In the genomic region with DNA sequence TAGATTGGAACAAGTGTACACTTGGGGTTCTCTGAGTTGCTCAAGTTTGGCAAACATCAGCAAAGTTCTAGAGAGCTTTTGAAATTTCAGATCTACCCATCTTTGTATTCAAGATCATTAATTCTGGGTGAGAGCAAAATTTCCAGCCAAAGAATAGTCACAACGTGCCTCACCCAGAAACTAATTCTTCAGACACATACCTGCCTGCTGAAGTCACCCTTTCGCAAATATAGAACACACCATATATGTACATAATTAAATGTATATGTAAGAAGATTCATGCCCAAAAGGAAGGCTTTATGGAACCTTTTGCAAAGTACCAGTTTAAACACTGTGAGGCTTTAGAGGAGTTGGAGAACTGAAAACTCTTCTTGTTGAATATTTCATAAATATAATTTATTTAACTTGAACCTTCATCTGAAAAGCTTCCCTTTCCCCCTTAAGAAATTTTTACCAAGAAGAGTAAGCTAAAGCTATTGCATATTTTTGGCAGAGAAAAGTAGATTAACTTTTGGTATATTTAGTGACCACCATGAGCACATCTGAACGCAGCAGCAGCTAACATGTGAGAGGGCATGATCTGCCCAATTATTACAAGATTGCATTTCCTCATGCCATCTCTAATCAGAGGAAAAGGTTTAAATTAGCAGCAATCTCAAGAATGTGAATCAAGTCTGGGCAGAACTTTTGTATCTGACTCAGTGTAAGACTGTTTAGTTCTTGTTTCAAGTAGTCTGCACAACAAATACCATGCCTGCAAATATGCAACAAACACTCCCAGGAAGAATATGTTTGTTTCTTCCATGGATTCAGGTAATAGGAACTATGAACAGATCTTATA, we compare ENCODE assay signal across 13 cellular contexts. TPM values are rescaled to one million over a fixed set of nuclear protein-coding genes. Genes with fewer than 3 reads are reported as not detected.
A peak's percentile ranks its signal among the peaks of the same experiment; 100 is the strongest.
DNase-seq lines count a peak whose midpoint lies in the region; ATAC-seq and TF ChIP-seq lines count a peak whose summit lies in the region.
"Had no signal": no experiment of that assay in that cellular context is flagged by ENCODE, and none has a peak within 500 bp of the region (broad histone marks: within the 10 kb centered on the region; RNA-seq: fewer than 3 reads in every experiment).

No MANE protein-coding gene starts in this region.

- H3K36me3 ChIP-seq in HUES48 (ENCODE audit: control insufficient read depth, insufficient read depth, low read length) = peaks cover 26% of the 10 kb centered on the region
- no peaks in the 10 kb centered on the region for H3K36me3 ChIP-seq in gastroesophageal sphincter
- peaks cover 4% of the 10 kb centered on the region for H3K36me3 ChIP-seq in suprapubic skin

- H3K9me3 Mint-ChIP-seq in T-cell = peaks cover 0 to under 1% (median 0%) of the 10 kb centered on the region in 3 donors

- POLR2A ChIA-PET in T-cell (lab: Charles Lee) = no interaction called here

- TF ChIP-seq CTCF in gastroesophageal sphincter (IDR thresholded peaks at IDR 0.05) (no peak), suprapubic skin (IDR thresholded peaks at IDR 0.05) (no peak)

- no peak for ATAC-seq in gastroesophageal sphincter
- no peak for ATAC-seq in T-cell (replicated peaks in 1 of 4)
- ATAC-seq: activated naive CD4-positive, alpha-beta T cell treated with anti-CD3 and anti-CD28 coated beads, Interleukin-2, amount 50 U/mL, for 72 hours had no signal

- H3K4me3 ChIP-seq in HUES48 (ENCODE audit: low read depth, low read length) (no peak overlapping the region), gastroesophageal sphincter (no peak overlapping the region), suprapubic skin (no peak overlapping the region)

- no peaks in the 10 kb centered on the region for H3K9me3 ChIP-seq in HUES48 (ENCODE audit: control insufficient read depth, insufficient read depth, low read length)
- H3K9me3 ChIP-seq in gastroesophageal sphincter = no peaks in the 10 kb centered on the region
- H3K9me3 ChIP-seq in suprapubic skin = no peaks in the 10 kb centered on the region
- H3K9me3 ChIP-seq: thoracic aorta had no signal

- 30 to 51% methylated on average over 2 to 3 of the region's 3 CpGs for WGBS in gastroesophageal sphincter (ENCODE audit: low coverage in 1 of 2), 2 donors
- 49% methylated on average over 3 of the region's 3 CpGs for WGBS in suprapubic skin

- H3K4me1 ChIP-seq in HUES48 (ENCODE audit: control insufficient read depth, insufficient read depth, low read length) (peaks cover 62% of the 10 kb centered on the region), gastroesophageal sphincter (peaks cover 49 to 98% (median 60%) of the 10 kb centered on the region in 3 donors), suprapubic skin (peaks cover 94% of the 10 kb centered on the region)

- TF ChIP-seq EP300 in gastroesophageal sphincter (IDR thresholded peaks at IDR 0.05) = no peak
- no peak for TF ChIP-seq EP300 in suprapubic skin (IDR thresholded peaks at IDR 0.05)

- H3K9ac ChIP-seq in HUES48 (ENCODE audit: low read depth, low read length) = no peak overlapping the region; the same call in 1 of the 2 replicates

- H3K27ac ChIP-seq in HUES48 (ENCODE audit: low read depth, low read length) = peak overlapping the region; percentile 27
- H3K27ac ChIP-seq in gastroesophageal sphincter = peak overlapping the region; percentile 73 to 98 (median 88)
- peak overlapping the region; percentile 72 for H3K27ac ChIP-seq in suprapubic skin

- H3K36me3 Mint-ChIP-seq in T-cell = no peaks in the 10 kb centered on the region
- H3K36me3 Mint-ChIP-seq: activated naive CD4-positive, alpha-beta T cell treated with anti-CD3 and anti-CD28 coated beads, Interleukin-2, amount 50 U/mL, for 72 hours; immature natural killer cell had no signal

- CTCF ChIA-PET in T-cell (lab: Charles Lee) = no interaction called here

- peaks cover 6 to 11% of the 10 kb centered on the region in 2 donors for H3K27me3 Mint-ChIP-seq in T-cell

- H3K4me1 Mint-ChIP-seq in T-cell = no peaks in the 10 kb centered on the region
- H3K4me1 Mint-ChIP-seq: immature natural killer cell had no signal

- peak; percentile 64 for DNase-seq in astrocyte of the hippocampus (ENCODE audit: low read depth, low spot score)
- DNase-seq in suprapubic skin (ENCODE audit: low spot score in 2 of 2) = no peak
- DNase-seq in DMS 273 (lab: John Stamatoyannopoulos, UW; ENCODE audit: unreplicated experiment) = no peak
- DNase-seq in NCI-H446 treated with DMSO at 0.1 percent for 48 hours (lab: John Stamatoyannopoulos, UW) = no peak
- DNase-seq in T-cell = no peak
- DNase-seq in NCI-H69 (lab: John Stamatoyannopoulos, UW) = no peak
- DNase-seq: immature natural killer cell, KG1, NCI-H2107 had no signal

- H3K4me3 Mint-ChIP-seq in T-cell = no peak overlapping the region
- H3K4me3 Mint-ChIP-seq: immature natural killer cell had no signal

- peaks cover 4% of the 10 kb centered on the region; the same call in 1 of the 2 replicates for H3K27me3 ChIP-seq in HUES48 (ENCODE audit: control insufficient read depth, insufficient read depth, low read length)
- H3K27me3 ChIP-seq in gastroesophageal sphincter = no peaks in the 10 kb centered on the region
- no peaks in the 10 kb centered on the region for H3K27me3 ChIP-seq in suprapubic skin

- H3K27ac Mint-ChIP-seq in T-cell = no peak overlapping the region
- H3K27ac Mint-ChIP-seq: activated naive CD4-positive, alpha-beta T cell treated with anti-CD3 and anti-CD28 coated beads, Interleukin-2, amount 50 U/mL, for 72 hours; immature natural killer cell had no signal

- no peak for TF ChIP-seq POLR2A in gastroesophageal sphincter (IDR thresholded peaks at IDR 0.05)
- no peak for TF ChIP-seq POLR2A in suprapubic skin (IDR thresholded peaks at IDR 0.05)

RNA-seq across cellular contexts. Expression of gene RND3, which starts 8.2 kb away (rescaled TPM):
- 100 to 1,000 TPM in 2 of 4 donors, 10 to 100 TPM in 2; 31.0 to 154 (median 81.0) TPM for total RNA-seq in gastroesophageal sphincter
- 10 to 100 TPM; 45.7 to 65.3 (median 56.9) TPM for total RNA-seq in suprapubic skin
- under 1 TPM in 3 of 5 donors, not detected in 2; 0.66 to 0.98 (median 0.90) TPM for total RNA-seq in T-cell
- total RNA-seq: activated naive CD4-positive, alpha-beta T cell treated with anti-CD3 and anti-CD28 coated beads, Interleukin-2, amount 50 U/mL, for 72 hours had no signal

Comparison
In these comparisons a context has a peak if more than half of its experiments do, and no peak if none do; other contexts are left out.
1. H3K27ac ChIP-seq: peak in every context shown above with its lines; median percentile 88 in gastroesophageal sphincter; 72 in suprapubic skin; 27 in HUES48.
2. RNA of gene RND3, which starts 8.2 kb away (total RNA-seq): 31.0 to 154 TPM in gastroesophageal sphincter and 45.7 to 65.3 TPM in suprapubic skin; 0.66 to 0.98 TPM in T-cell; every median in the first group is over 10 times any median in the second.